ENCODE assay signal across 21 cellular contexts in the genomic region with DNA sequence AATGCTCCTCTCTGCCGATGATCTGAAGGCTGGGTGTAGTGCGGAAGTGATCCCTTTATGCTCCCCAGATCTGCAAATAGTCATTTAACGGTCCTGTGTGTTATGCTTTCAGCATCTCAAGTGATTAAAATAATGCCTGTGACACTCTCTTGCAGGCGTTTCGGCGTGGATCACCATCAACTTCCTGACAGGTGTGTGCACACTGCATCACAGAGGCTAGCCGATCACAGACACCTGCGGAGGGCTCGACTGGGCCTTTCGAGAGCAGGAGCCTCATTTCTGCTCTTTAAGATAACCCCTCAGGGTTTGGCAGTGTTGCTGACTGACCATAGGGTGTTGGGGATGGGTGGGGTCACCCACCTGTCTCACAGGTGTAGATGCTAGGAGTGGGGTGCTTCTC. TPM values are rescaled to one million over a fixed set of nuclear protein-coding genes. Genes with fewer than 3 reads are reported as not detected.
DNase-seq lines count a peak whose midpoint lies in the region; ATAC-seq and TF ChIP-seq lines count a peak whose summit lies in the region.
"Had no signal": no experiment of that assay in that cellular context is flagged by ENCODE, and none has a peak within 500 bp of the region (broad histone marks: within the 10 kb centered on the region; RNA-seq: fewer than 3 reads in every experiment).

No MANE protein-coding gene starts in this region.

- no peaks in the 10 kb centered on the region for H3K36me3 Mint-ChIP-seq in natural killer cell treated with Interleukin-12 subunit alpha and Interleukin-12 subunit beta and Interleukin-15 and Interleukin-18, amount 100 ng/mL, for 72 hours

- H3K27ac ChIP-seq in right cardiac atrium (ENCODE audit: low read length) (no peak overlapping the region), heart right ventricle (peak overlapping the region in 3 of 10 donors; percentile 11 to 86 (median 68)), Peyer's patch (no peak overlapping the region)
- H3K27ac ChIP-seq: 22Rv1; BLaER1 treated with 17β-estradiol and CSF1 and Interleukin-3, amounts not matched to agents 10 nM and 100 nM; GM23248 had no signal

- H3K9me3 ChIP-seq in right cardiac atrium (ENCODE audit: control insufficient read depth, low read length) (no peaks in the 10 kb centered on the region), heart right ventricle (no peaks in the 10 kb centered on the region), Peyer's patch (no peaks in the 10 kb centered on the region)
- H3K9me3 ChIP-seq: BE2C; BLaER1 treated with 17β-estradiol and CSF1 and Interleukin-3, amounts not matched to agents 10 nM and 100 nM had no signal

- no peak overlapping the region for H3K4me3 ChIP-seq in right cardiac atrium (ENCODE audit: low read length)
- no peak overlapping the region for H3K4me3 ChIP-seq in heart right ventricle
- no peak overlapping the region for H3K4me3 ChIP-seq in Peyer's patch
- H3K4me3 ChIP-seq: BLaER1 treated with 17β-estradiol and CSF1 and Interleukin-3, amounts not matched to agents 10 nM and 100 nM; GM12878; GM23248 had no signal

- H3K4me3 Mint-ChIP-seq in natural killer cell treated with Interleukin-12 subunit alpha and Interleukin-12 subunit beta and Interleukin-15 and Interleukin-18, amount 100 ng/mL, for 72 hours, result no peak overlapping the region
- H3K4me3 Mint-ChIP-seq: CD14-positive monocyte; CD4-positive, alpha-beta T cell; CD8-positive, alpha-beta memory T cell; H9 had no signal

- H3K27ac Mint-ChIP-seq in natural killer cell treated with Interleukin-12 subunit alpha and Interleukin-12 subunit beta and Interleukin-15 and Interleukin-18, amount 100 ng/mL, for 72 hours, result no peak overlapping the region
- H3K27ac Mint-ChIP-seq: CD4-positive, alpha-beta T cell; H9 had no signal

- no peaks in the 10 kb centered on the region for H3K27me3 Mint-ChIP-seq in natural killer cell treated with Interleukin-12 subunit alpha and Interleukin-12 subunit beta and Interleukin-15 and Interleukin-18, amount 100 ng/mL, for 72 hours
- H3K27me3 Mint-ChIP-seq: CD4-positive, alpha-beta T cell had no signal

- H3K36me3 ChIP-seq in heart right ventricle (peaks cover 0 to 99% (median 64%) of the 10 kb centered on the region in 9 donors), Peyer's patch (peaks cover 0 to 97% (median 0%) of the 10 kb centered on the region in 3 donors)

- TF ChIP-seq CTCF in heart right ventricle (IDR thresholded peaks at IDR 0.05) (no peak), Peyer's patch (IDR thresholded peaks at IDR 0.05) (no peak)

- TF ChIP-seq POLR2A in Peyer's patch (IDR thresholded peaks at IDR 0.05), result no peak

- no peaks in the 10 kb centered on the region for H3K9me3 Mint-ChIP-seq in natural killer cell treated with Interleukin-12 subunit alpha and Interleukin-12 subunit beta and Interleukin-15 and Interleukin-18, amount 100 ng/mL, for 72 hours
- H3K9me3 Mint-ChIP-seq: CD14-positive monocyte; CD4-positive, alpha-beta T cell; CD8-positive, alpha-beta memory T cell; H9 had no signal

- H3K4me1 ChIP-seq in right cardiac atrium (ENCODE audit: control insufficient read depth, insufficient read depth, low read length) (peaks cover 10% of the 10 kb centered on the region), heart right ventricle (peaks cover 5 to 50% (median 21%) of the 10 kb centered on the region in 9 donors), Peyer's patch (no peaks in the 10 kb centered on the region)
- H3K4me1 ChIP-seq: BE2C had no signal

- intact Hi-C loops in right cardiac atrium (cut with DNase I), result no loop called here
- intact Hi-C loops in heart right ventricle (cut with DNase I), result no loop called here
- intact Hi-C loops in posterior vena cava (cut with DNase I), result no loop called here

- DNase-seq in activated effector memory CD4-positive, alpha-beta T cell treated with anti-CD3 and anti-CD28 coated beads, Interleukin-2, amount 50 U/mL, for 16 hours, result peak; percentile 4
- DNase-seq in activated effector memory CD4-positive, alpha-beta T cell treated with Interleukin-2 at 50 U/mL for 16 hours, result no peak
- DNase-seq in right cardiac atrium (peak in 2 of 3 donors; percentile 16 to 31), heart right ventricle (no peak), posterior vena cava (ENCODE audit: low spot score) (peak; percentile 61), Peyer's patch (no peak)
- no peak for DNase-seq in natural killer cell treated with Interleukin-12 subunit alpha and Interleukin-12 subunit beta and Interleukin-15 and Interleukin-18, amount 100 ng/mL, for 72 hours (ENCODE audit: low spot score)
- DNase-seq: BE2C; CD4-positive, alpha-beta T cell; DMS 273 treated with DMSO at 0.1 percent for 48 hours; DMS79; EL; GDM1; GM23248; H9 had no signal

- H3K4me1 Mint-ChIP-seq in natural killer cell treated with Interleukin-12 subunit alpha and Interleukin-12 subunit beta and Interleukin-15 and Interleukin-18, amount 100 ng/mL, for 72 hours (ENCODE audit: low read depth in 2 of 2), result no peaks in the 10 kb centered on the region
- H3K4me1 Mint-ChIP-seq: CD14-positive monocyte; CD8-positive, alpha-beta memory T cell had no signal

- ATAC-seq in right cardiac atrium, result no peak
- no peak for ATAC-seq in heart right ventricle
- ATAC-seq in natural killer cell treated with Interleukin-12 subunit alpha and Interleukin-12 subunit beta and Interleukin-15 and Interleukin-18, amount 100 ng/mL, for 72 hours, result no peak
- ATAC-seq: GM12878, HCT116 had no signal

- WGBS in right cardiac atrium, result 87% methylated on average over 10 of the region's 10 CpGs
- WGBS in heart right ventricle, 2 donors, result 89 to 97% methylated on average over 10 of the region's 10 CpGs

- H3K27me3 ChIP-seq in right cardiac atrium (ENCODE audit: control insufficient read depth, insufficient read depth) (no peaks in the 10 kb centered on the region), heart right ventricle (no peaks in the 10 kb centered on the region), Peyer's patch (no peaks in the 10 kb centered on the region)
- H3K27me3 ChIP-seq: BE2C; BLaER1 treated with 17β-estradiol and CSF1 and Interleukin-3, amounts not matched to agents 10 nM and 100 nM had no signal

RNA-seq across cellular contexts. Expression of a gene that starts 20.0 kb away (rescaled TPM):
- 100 to 1,000 TPM; 102 to 132 (median 127) TPM for total RNA-seq in right cardiac atrium
- polyA plus RNA-seq in right cardiac atrium, result 146 TPM
- total RNA-seq in heart right ventricle, result 100 to 1,000 TPM in 3 of 10 donors, 10 to 100 TPM in 7; 54.6 to 141 (median 78.0) TPM
- polyA plus RNA-seq in heart right ventricle, result 100 to 1,000 TPM; 161 to 167 TPM
- 10 to 100 TPM; 48.5 to 51.0 TPM for total RNA-seq in posterior vena cava
- 10 to 100 TPM; 24.9 to 58.7 TPM for total RNA-seq in natural killer cell treated with Interleukin-12 subunit alpha and Interleukin-12 subunit beta and Interleukin-15 and Interleukin-18, amount 100 ng/mL, for 72 hours
- 100 to 1,000 TPM; 122 to 248 (median 213) TPM for total RNA-seq in Peyer's patch

RNA-seq across cellular contexts. Expression of a gene that starts 32.4 kb away (rescaled TPM):
- total RNA-seq in right cardiac atrium, result 100 to 1,000 TPM; 154 to 219 (median 194) TPM
- polyA plus RNA-seq in right cardiac atrium, result 136 TPM
- total RNA-seq in heart right ventricle, result 100 to 1,000 TPM; 203 to 462 (median 276) TPM
- polyA plus RNA-seq in heart right ventricle, result 100 to 1,000 TPM in 1 of 2 donors, 10 to 100 TPM in 1; 83.1 to 250 TPM
- total RNA-seq in posterior vena cava, result 100 to 1,000 TPM; 132 to 155 TPM
- total RNA-seq in natural killer cell treated with Interleukin-12 subunit alpha and Interleukin-12 subunit beta and Interleukin-15 and Interleukin-18, amount 100 ng/mL, for 72 hours, result 10 to 100 TPM; 35.9 to 40.4 TPM
- total RNA-seq in Peyer's patch, result 100 to 1,000 TPM in 2 of 4 donors, 10 to 100 TPM in 2; 88.3 to 154 (median 124) TPM

Comparison
In these comparisons a context has a peak if more than half of its experiments do, and no peak if none do; other contexts are left out.
1. DNase-seq: peak in activated effector memory CD4-positive, alpha-beta T cell treated with anti-CD3 and anti-CD28 coated beads, Interleukin-2, amount 50 U/mL, for 16 hours (single experiment), right cardiac atrium (2 of 3) and posterior vena cava (single experiment); none in activated effector memory CD4-positive, alpha-beta T cell treated with Interleukin-2 at 50 U/mL for 16 hours (single experiment), heart right ventricle (0 of 2), natural killer cell treated with Interleukin-12 subunit alpha and Interleukin-12 subunit beta and Interleukin-15 and Interleukin-18, amount 100 ng/mL, for 72 hours (single experiment) and Peyer's patch (0 of 3).